1 cellular context compared by ENCODE assay signal in genomic region chr12:77352941-77353340, GRCh38.
TF ChIP-seq lines count a peak whose summit lies in the region.

No MANE protein-coding gene starts in this region.

TF ChIP-seq in SK-N-SH treated with all-trans-retinoic acid at 6 μM for 48 hours, 23 proteins besides CTCF, POLR2A, EP300 and RAD21 (continued from another document):
- no peak for TF ChIP-seq CSRNP3 (CRISPR knock-in tag; IDR thresholded peaks at IDR 0.05)
- TF ChIP-seq TOX (CRISPR knock-in tag; IDR thresholded peaks at IDR 0.05; ENCODE audit: borderline replicate concordance), result no peak
TF ChIP-seq in SK-N-SH treated with all-trans-retinoic acid at 6 μM for 48 hours: peak in this region for 0.
